In genomic region chr6:6057442-6058053, GRCh38 we compare ENCODE assay signal across 8 cellular contexts. TPM values are rescaled to one million over a fixed set of nuclear protein-coding genes. Genes with fewer than 3 reads are reported as not detected.
DNase-seq lines count a peak whose midpoint lies in the region; ATAC-seq, FAIRE-seq and TF ChIP-seq lines count a peak whose summit lies in the region.

No MANE protein-coding gene starts in this region.

- TF ChIP-seq CTCF in right atrium auricular region (IDR thresholded peaks at IDR 0.05) (peak in 1 of 2 donors; percentile 70), Loucy (conservative IDR thresholded peaks at IDR 0.05; ENCODE audit: low read length) (peak; percentile 79), RWPE2 (IDR thresholded peaks at IDR 0.05; ENCODE audit: poor library complexity, severe bottlenecking) (peak; percentile 76), fibroblast of lung (conservative IDR thresholded peaks at IDR 0.05 in 1 of 2, IDR thresholded peaks at IDR 0.05 in 1 of 2; ENCODE audit: low read depth in 1 of 2, low read length in 2 of 2) (peak; percentile 21 to 31), pancreas (IDR thresholded peaks at IDR 0.05) (peak in 2 of 4 donors; percentile 34 to 53)

- no peak overlapping the region for H3K27ac ChIP-seq in right atrium auricular region
- no peak overlapping the region for H3K27ac ChIP-seq in RWPE2 (ENCODE audit: poor library complexity, severe bottlenecking)
- no peak overlapping the region for H3K27ac ChIP-seq in fibroblast of lung (ENCODE audit: insufficient read depth, low read length)
- H3K27ac ChIP-seq in pancreas, result no peak overlapping the region

- no peak for DNase-seq in Right ventricle myocardium superior
- DNase-seq in right atrium auricular region (ENCODE audit: low spot score), result no peak
- DNase-seq in RWPE2 (ENCODE audit: low spot score), result no peak
- DNase-seq in fibroblast of lung (ENCODE audit: low read depth in 2 of 2), result peak; percentile 1 to 21
- no peak for DNase-seq in pancreas
- no peak for DNase-seq in NCI-H187 treated with DMSO at 0.1 percent for 48 hours (lab: John Stamatoyannopoulos, UW)

- H3K36me3 ChIP-seq in right atrium auricular region (no peaks in the 10 kb centered on the region), Loucy (ENCODE audit: insufficient read depth, low read length) (no peaks in the 10 kb centered on the region), RWPE2 (ENCODE audit: low read depth) (no peaks in the 10 kb centered on the region), fibroblast of lung (ENCODE audit: control insufficient read depth, insufficient read depth, low read length) (no peaks in the 10 kb centered on the region), pancreas (no peaks in the 10 kb centered on the region)

- H2AFZ ChIP-seq in Loucy (ENCODE audit: low read length), result no peak overlapping the region
- H2AFZ ChIP-seq in fibroblast of lung (ENCODE audit: low read length), result no peak overlapping the region

- H3K27me3 ChIP-seq in right atrium auricular region (no peaks in the 10 kb centered on the region), Loucy (ENCODE audit: insufficient read depth, low read length, poor library complexity, severe bottlenecking) (peaks cover 13% of the 10 kb centered on the region), RWPE2 (ENCODE audit: insufficient read depth, poor library complexity, severe bottlenecking) (peaks cover 29% of the 10 kb centered on the region), fibroblast of lung (ENCODE audit: control insufficient read depth, insufficient read depth, low read length) (no peaks in the 10 kb centered on the region), pancreas (peaks cover 0 to 9% (median 2%) of the 10 kb centered on the region in 4 donors)

- intact Hi-C loops in Right ventricle myocardium superior (cut with DNase I), result loop anchor here (1.0 to 5.0 kb wide), 2 partner anchors 440 to 490 kb away; no protein-coding TSS in a partner anchor
- intact Hi-C loops in pancreas (cut with DNase I), result loop anchor here in 2 of 3 donors (10.0 kb wide), 1 partner anchor 487 kb away; no protein-coding TSS in a partner anchor

- no peak overlapping the region for H3K4me3 ChIP-seq in right atrium auricular region
- H3K4me3 ChIP-seq in Loucy (ENCODE audit: low read length, poor library complexity, severe bottlenecking), result no peak overlapping the region
- H3K4me3 ChIP-seq in RWPE2 (ENCODE audit: severe bottlenecking), result no peak overlapping the region
- no peak overlapping the region for H3K4me3 ChIP-seq in fibroblast of lung (replicated peaks in 1 of 4; ENCODE audit: control extremely low read depth in 1 of 4, insufficient read depth in 1 of 4, low read depth in 3 of 4, low read length in 4 of 4)
- H3K4me3 ChIP-seq in pancreas, result no peak overlapping the region

- H3F3A ChIP-seq in Loucy (ENCODE audit: low read depth), result no peaks in the 10 kb centered on the region

- H3K9ac ChIP-seq in Loucy (ENCODE audit: low read depth, low read length, poor library complexity, severe bottlenecking) (no peak overlapping the region), fibroblast of lung (ENCODE audit: insufficient read depth, low read length) (no peak overlapping the region)

- H3K79me2 ChIP-seq in Loucy (ENCODE audit: insufficient read depth, low read length) (no peaks in the 10 kb centered on the region), fibroblast of lung (ENCODE audit: control insufficient read depth, insufficient read depth, low read length) (no peaks in the 10 kb centered on the region)

- H3K4me2 ChIP-seq in Loucy (ENCODE audit: low read depth, low read length, poor library complexity, severe bottlenecking), result no peak overlapping the region
- no peak overlapping the region for H3K4me2 ChIP-seq in fibroblast of lung (ENCODE audit: extremely low read depth, insufficient read depth, low read length)

- H3K9me3 ChIP-seq in right atrium auricular region (peaks cover 4 to 10% of the 10 kb centered on the region in 2 donors), Loucy (ENCODE audit: insufficient read depth, low read depth, low read length) (no peaks in the 10 kb centered on the region), RWPE2 (ENCODE audit: severe bottlenecking) (no peaks in the 10 kb centered on the region), fibroblast of lung (ENCODE audit: control insufficient read depth, insufficient read depth, low read depth, low read length) (no peaks in the 10 kb centered on the region), pancreas (no peaks in the 10 kb centered on the region)

- no peak for FAIRE-seq in pancreas (lab: Jason Lieb, UNC)

- H3K4me1 ChIP-seq in right atrium auricular region (no peaks in the 10 kb centered on the region), Loucy (ENCODE audit: insufficient read depth, low read length, poor library complexity, severe bottlenecking) (no peaks in the 10 kb centered on the region), RWPE2 (ENCODE audit: insufficient read depth, poor library complexity, severe bottlenecking) (no peaks in the 10 kb centered on the region), fibroblast of lung (ENCODE audit: control insufficient read depth, extremely low read depth, insufficient read depth, low read length) (no peaks in the 10 kb centered on the region), pancreas (no peaks in the 10 kb centered on the region)

- H3K9me2 ChIP-seq in Loucy (replicated peaks; ENCODE audit: low read depth, low read length), result no peaks in the 10 kb centered on the region

- 40 to 48% methylated on average over 9 of the region's 9 CpGs for WGBS in pancreas, 2 donors

- H4K20me1 ChIP-seq in Loucy (ENCODE audit: insufficient read depth, low read length, poor library complexity, severe bottlenecking) (no peaks in the 10 kb centered on the region), fibroblast of lung (ENCODE audit: control insufficient read depth, extremely low read depth, insufficient read depth, low read length) (no peaks in the 10 kb centered on the region)

- ATAC-seq in Right ventricle myocardium superior (ENCODE audit: poor library complexity) (peak; percentile 79), RWPE2 (ENCODE audit: low read depth) (peak; percentile 63; the same call in 1 of the 3 replicates), pancreas (peak in 3 of 4 donors; percentile 71 to 77 (median 76)), GM21367 (IDR thresholded peaks at IDR 0.05; ENCODE audit: unreplicated experiment) (no peak)

RNA-seq across cellular contexts. Expression of gene NRN1, which starts 50.8 kb away (rescaled TPM):
- 12.6 TPM for total RNA-seq in Right ventricle myocardium superior
- 1 to 10 TPM; 6.6 to 7.5 TPM for total RNA-seq in right atrium auricular region
- under 0.01 TPM in 1 of 2 replicates, not detected in the other for total RNA-seq in fibroblast of lung
- 0.06 and 0.12 TPM in 2 replicates for polyA plus RNA-seq in fibroblast of lung
- polyA plus RNA-seq in fibroblast of lung (2012), result 0.15 TPM in 1 of 2 replicates, not detected in the other
- not detected in 2 replicates for polyA minus RNA-seq in fibroblast of lung (ENCODE audit: low replicate concordance)
- 1 to 10 TPM in 3 of 6 donors, under 1 TPM in 3; 0.60 to 2.0 (median 1.2) TPM for total RNA-seq in pancreas
- 1 to 10 TPM; 3.4 to 4.3 TPM for polyA plus RNA-seq in pancreas

Comparison
In these comparisons a context has a peak if more than half of its experiments do, and no peak if none do; other contexts are left out.
1. DNase-seq: peak in fibroblast of lung (2 of 2); none in Right ventricle myocardium superior (single experiment), right atrium auricular region (single experiment), RWPE2 (single experiment), pancreas (0 of 6) and NCI-H187 treated with DMSO at 0.1 percent for 48 hours (single experiment).